ENCODE assay signal across 7 cellular contexts in genomic region chr10:14460447-14460846, GRCh38.
"Had no signal": no experiment of that assay in that cellular context is flagged by ENCODE, and none has a peak within 500 bp of the region (broad histone marks: within the 10 kb centered on the region; RNA-seq: fewer than 3 reads in every experiment).

No MANE protein-coding gene starts in this region.

- ATAC-seq: HCT116 had no signal

- H3K4me1 ChIP-seq: HAP-1 had no signal

- H3K4me3 ChIP-seq: HAP-1 had no signal

- H3K9me3 ChIP-seq: HAP-1 had no signal

- FAIRE-seq: HTR-8/SVneo had no signal

- DNase-seq: GOT3, H7, KBM-7 had no signal

- H3K4me2 ChIP-seq: KMS-11 had no signal

- H3K27ac ChIP-seq: KMS-11 had no signal

- H3K36me3 ChIP-seq: HAP-1 had no signal

- H3K9ac ChIP-seq: KMS-11 had no signal
